Comparison of ENCODE assay signal across 21 cellular contexts in the genomic region with DNA sequence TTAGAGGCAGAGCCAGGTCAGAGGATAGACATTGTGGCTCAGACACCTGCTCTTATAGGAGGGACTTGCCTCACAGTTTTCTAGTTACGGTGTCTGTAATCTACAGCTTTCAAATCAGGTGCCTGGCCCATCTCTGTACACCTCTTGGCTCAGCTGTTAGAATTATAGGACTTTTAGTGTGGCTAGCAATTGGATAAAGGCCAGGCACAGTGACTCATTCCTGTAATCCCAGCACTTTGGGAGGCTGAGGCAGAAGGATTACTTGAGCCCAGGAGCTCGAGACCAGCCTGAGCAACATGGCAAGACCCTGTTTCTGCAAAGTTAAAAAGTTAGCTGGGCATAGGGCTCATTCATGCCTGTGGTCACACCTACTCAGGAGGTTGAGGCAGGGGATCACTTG. TPM values are rescaled to one million over a fixed set of nuclear protein-coding genes. Genes with fewer than 3 reads are reported as not detected.
DNase-seq lines count a peak whose midpoint lies in the region; ATAC-seq, FAIRE-seq and TF ChIP-seq lines count a peak whose summit lies in the region.
"Had no signal": no experiment of that assay in that cellular context is flagged by ENCODE, and none has a peak within 500 bp of the region (broad histone marks: within the 10 kb centered on the region; RNA-seq: fewer than 3 reads in every experiment).

No MANE protein-coding gene starts in this region.

- peak overlapping the region in 1 of 2 donors; percentile 52 for H3K9ac ChIP-seq in colonic mucosa (ENCODE audit: low read depth in 2 of 2, low read length in 2 of 2)

- H3K27ac ChIP-seq in colonic mucosa, result no peak overlapping the region
- H3K27ac ChIP-seq: heart right ventricle, right lobe of liver, SJCRH30, vagina had no signal

- H3K4me3 ChIP-seq in AG10803 (ENCODE audit: low read length) (no peak overlapping the region), colonic mucosa (no peak overlapping the region)
- H3K4me3 ChIP-seq: heart right ventricle, right lobe of liver, SJCRH30, vagina had no signal

- no peaks in the 10 kb centered on the region for H3K27me3 ChIP-seq in colonic mucosa
- H3K27me3 ChIP-seq: heart right ventricle, right lobe of liver, SJCRH30, vagina had no signal

- no peak for TF ChIP-seq CTCF in AG10803 (conservative IDR thresholded peaks at IDR 0.05; ENCODE audit: low read length)
- TF ChIP-seq CTCF in colonic mucosa (IDR thresholded peaks at IDR 0.05), result no peak

- no peaks in the 10 kb centered on the region for H3K9me3 ChIP-seq in colonic mucosa
- H3K9me3 ChIP-seq: heart right ventricle, right lobe of liver, SJCRH30, vagina had no signal

- peaks cover 9% of the 10 kb centered on the region for H3K36me3 ChIP-seq in colonic mucosa

- peak; percentile 34 for DNase-seq in AG10803 (ENCODE audit: low read depth)
- peak; percentile 75 for DNase-seq in M059J (ENCODE audit: low read depth)
- DNase-seq in colonic mucosa, result peak; percentile 61
- peak; percentile 17 to 34 for DNase-seq in lung microvascular endothelial cell (ENCODE audit: low read depth in 2 of 2)
- no peak for DNase-seq in frontal cortex (ENCODE audit: low spot score in 2 of 2)
- DNase-seq in activated T-cell treated with anti-CD3 and anti-CD28 coated beads for 4 hours, result no peak
- no peak for DNase-seq in activated CD4-positive, alpha-beta T cell treated with anti-CD3 and anti-CD28 coated beads for 4 hours
- DNase-seq: amygdala, cortex of kidney, heart right ventricle, NCI-H1930, NCI-H510A had no signal

- H3K4me1 ChIP-seq in colonic mucosa, result peaks cover 13% of the 10 kb centered on the region
- H3K4me1 ChIP-seq: right lobe of liver, SJCRH30, vagina had no signal

- intact Hi-C loops in colonic mucosa (cut with DNase I), result no loop called here

- no peak for FAIRE-seq in frontal cortex (lab: Jason Lieb, UNC)
- FAIRE-seq: HepG2, islet of Langerhans had no signal

- ATAC-seq in GM18907 (IDR thresholded peaks at IDR 0.05; ENCODE audit: unreplicated experiment), result no peak
- ATAC-seq: activated CD4-positive, CD25-positive, alpha-beta regulatory T cell treated with anti-CD3 and anti-CD28 coated beads, Interleukin-2, amount 50 U/mL, for 24 hours; heart right ventricle; HepG2 had no signal

RNA-seq across cellular contexts. Expression of a gene that starts 20.0 kb away (rescaled TPM):
- total RNA-seq in M059J (2014; rRNA removed; shearing (Covaris generic)), result 22.2 and 35.1 TPM in 2 replicates
- total RNA-seq in colonic mucosa (10 to 100 TPM; 61.3 to 68.2 TPM), lung microvascular endothelial cell (4.6 and 7.7 TPM in 2 replicates), frontal cortex (17.9 TPM)

RNA-seq across cellular contexts. Expression of a gene that starts 53.3 kb away (rescaled TPM):
- total RNA-seq in M059J (2014; rRNA removed; shearing (Covaris generic)), result 0.05 and 0.27 TPM in 2 replicates
- total RNA-seq in colonic mucosa (under 1 TPM; 0.35 TPM), lung microvascular endothelial cell (not detected in 2 replicates), frontal cortex (not detected)
- total RNA-seq: epithelial cell of proximal tubule, HepG2, right lobe of liver, SJCRH30, subcutaneous adipose tissue, vagina had no signal

Comparison
In these comparisons a context has a peak if more than half of its experiments do, and no peak if none do; other contexts are left out.
1. DNase-seq: peak in AG10803 (single experiment), M059J (single experiment), colonic mucosa (single experiment) and lung microvascular endothelial cell (2 of 2); none in frontal cortex (0 of 2), activated T-cell treated with anti-CD3 and anti-CD28 coated beads for 4 hours (single experiment) and activated CD4-positive, alpha-beta T cell treated with anti-CD3 and anti-CD28 coated beads for 4 hours (0 of 2).